ENCODE assay signal across 15 cellular contexts in genomic region chr13:34416833-34417425, GRCh38.
DNase-seq lines count a peak whose midpoint lies in the region; ATAC-seq and TF ChIP-seq lines count a peak whose summit lies in the region.
"Had no signal": no experiment of that assay in that cellular context is flagged by ENCODE, and none has a peak within 500 bp of the region (broad histone marks: within the 10 kb centered on the region; RNA-seq: fewer than 3 reads in every experiment).

No MANE protein-coding gene starts in this region.

- DNase-seq in AG08395 (ENCODE audit: low spot score) (peak; percentile 76), LHCN-M2 (ENCODE audit: low read depth) (peak; percentile 70), epithelial cell of esophagus (ENCODE audit: low read depth) (peak; percentile 32), mesothelial cell of epicardium (ENCODE audit: low spot score in 2 of 2, unreplicated experiment in 2 of 2) (no peak)
- no peak for DNase-seq in activated CD4-positive, alpha-beta T cell treated with anti-CD3 and anti-CD28 coated beads for 1 hour
- no peak for DNase-seq in central memory CD4-positive, alpha-beta T cell
- DNase-seq in activated naive CD4-positive, alpha-beta T cell treated with anti-CD3 and anti-CD28 coated beads, Interleukin-2, amount 50 U/mL, for 16 hours = no peak
- DNase-seq: activated T-cell treated with anti-CD3 and anti-CD28 coated beads, Interleukin-2, amount 50 U/mL, for 48 hours; dermis blood vessel endothelial cell; NCI-H1105; stimulated activated CD4-positive, alpha-beta T cell treated with anti-CD3 and anti-CD28 coated beads, Interleukin-2, amount 100 ng/mL, for 48 hours had no signal

- H3K27me3 Mint-ChIP-seq in mesothelial cell of epicardium (ENCODE audit: low read depth) = no peaks in the 10 kb centered on the region
- H3K27me3 Mint-ChIP-seq: natural killer cell treated with Interleukin-12 subunit alpha and Interleukin-12 subunit beta and Interleukin-15 and Interleukin-18, amount 100 ng/mL, for 72 hours had no signal

- no peak overlapping the region for H3K4me3 Mint-ChIP-seq in mesothelial cell of epicardium
- H3K4me3 Mint-ChIP-seq: natural killer cell treated with Interleukin-12 subunit alpha and Interleukin-12 subunit beta and Interleukin-15 and Interleukin-18, amount 100 ng/mL, for 72 hours had no signal

- no peak for ATAC-seq in GM18502 (IDR thresholded peaks at IDR 0.05; ENCODE audit: poor library complexity, unreplicated experiment)
- ATAC-seq: natural killer cell treated with Interleukin-12 subunit alpha and Interleukin-12 subunit beta and Interleukin-15 and Interleukin-18, amount 100 ng/mL, for 72 hours had no signal

- peaks cover 24% of the 10 kb centered on the region for H3K4me1 Mint-ChIP-seq in mesothelial cell of epicardium

- no peak for TF ChIP-seq CTCF in epithelial cell of esophagus (IDR thresholded peaks at IDR 0.05; ENCODE audit: insufficient read depth, low read depth, low read length, missing control alignments)
- no peak for TF ChIP-seq CTCF in mesothelial cell of epicardium (IDR thresholded peaks at IDR 0.05; ENCODE audit: unreplicated experiment)

- H3K9me3 Mint-ChIP-seq in mesothelial cell of epicardium = no peaks in the 10 kb centered on the region

- H3K27ac Mint-ChIP-seq in mesothelial cell of epicardium = peak overlapping the region; percentile 59
- H3K27ac Mint-ChIP-seq: natural killer cell treated with Interleukin-12 subunit alpha and Interleukin-12 subunit beta and Interleukin-15 and Interleukin-18, amount 100 ng/mL, for 72 hours had no signal

- no peaks in the 10 kb centered on the region for H3K36me3 Mint-ChIP-seq in mesothelial cell of epicardium
- H3K36me3 Mint-ChIP-seq: natural killer cell treated with Interleukin-12 subunit alpha and Interleukin-12 subunit beta and Interleukin-15 and Interleukin-18, amount 100 ng/mL, for 72 hours had no signal

- no peak overlapping the region for H3K4me3 ChIP-seq in epithelial cell of esophagus (ENCODE audit: low read length)
- H3K4me3 ChIP-seq: BLaER1, suprapubic skin had no signal

Comparison
In these comparisons a context has a peak if more than half of its experiments do, and no peak if none do; other contexts are left out.
1. DNase-seq: peak in AG08395 (single experiment), LHCN-M2 (single experiment) and epithelial cell of esophagus (single experiment); none in mesothelial cell of epicardium (0 of 2), activated CD4-positive, alpha-beta T cell treated with anti-CD3 and anti-CD28 coated beads for 1 hour (single experiment), central memory CD4-positive, alpha-beta T cell (single experiment) and activated naive CD4-positive, alpha-beta T cell treated with anti-CD3 and anti-CD28 coated beads, Interleukin-2, amount 50 U/mL, for 16 hours (single experiment).